Comparison of ENCODE assay signal across 2 cellular contexts in genomic region chr19:7739801-7740659, GRCh38.
TF ChIP-seq lines count a peak whose summit lies in the region.

No MANE protein-coding gene starts in this region.

TF ChIP-seq in SK-N-SH, 30 proteins besides CTCF, POLR2A, EP300 and RAD21:
- TF ChIP-seq USF1 (IDR thresholded peaks at IDR 0.05; ENCODE audit: borderline replicate concordance, low read depth) = peak; percentile 28; the same call in 1 of the 2 replicates
- TF ChIP-seq, protein P1, sequence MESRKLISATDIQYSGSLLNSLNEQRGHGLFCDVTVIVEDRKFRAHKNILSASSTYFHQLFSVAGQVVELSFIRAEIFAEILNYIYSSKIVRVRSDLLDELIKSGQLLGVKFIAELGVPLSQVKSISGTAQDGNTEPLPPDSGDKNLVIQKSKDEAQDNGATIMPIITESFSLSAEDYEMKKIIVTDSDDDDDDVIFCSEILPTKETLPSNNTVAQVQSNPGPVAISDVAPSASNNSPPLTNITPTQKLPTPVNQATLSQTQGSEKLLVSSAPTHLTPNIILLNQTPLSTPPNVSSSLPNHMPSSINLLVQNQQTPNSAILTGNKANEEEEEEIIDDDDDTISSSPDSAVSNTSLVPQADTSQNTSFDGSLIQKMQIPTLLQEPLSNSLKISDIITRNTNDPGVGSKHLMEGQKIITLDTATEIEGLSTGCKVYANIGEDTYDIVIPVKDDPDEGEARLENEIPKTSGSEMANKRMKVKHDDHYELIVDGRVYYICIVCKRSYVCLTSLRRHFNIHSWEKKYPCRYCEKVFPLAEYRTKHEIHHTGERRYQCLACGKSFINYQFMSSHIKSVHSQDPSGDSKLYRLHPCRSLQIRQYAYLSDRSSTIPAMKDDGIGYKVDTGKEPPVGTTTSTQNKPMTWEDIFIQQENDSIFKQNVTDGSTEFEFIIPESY (IDR thresholded peaks at IDR 0.05; ENCODE audit: borderline replicate concordance, low read depth) = no peak
- TF ChIP-seq RXRA (IDR thresholded peaks at IDR 0.05; ENCODE audit: borderline replicate concordance, low read depth) = no peak
TF ChIP-seq in SK-N-SH: peak in this region for 1.

TF ChIP-seq in SK-N-SH treated with all-trans-retinoic acid at 6 μM for 48 hours, 23 proteins besides CTCF, POLR2A, EP300 and RAD21 (continued from another document):
- TF ChIP-seq CSRNP3 (CRISPR knock-in tag; IDR thresholded peaks at IDR 0.05) (no peak), CREB5 (CRISPR knock-in tag; IDR thresholded peaks at IDR 0.05; ENCODE audit: low read depth) (no peak), GLIS3 (CRISPR knock-in tag; IDR thresholded peaks at IDR 0.05) (no peak), SNAI2 (CRISPR knock-in tag; IDR thresholded peaks at IDR 0.05) (no peak), ZFP30 (CRISPR knock-in tag; IDR thresholded peaks at IDR 0.05) (no peak)
TF ChIP-seq in SK-N-SH treated with all-trans-retinoic acid at 6 μM for 48 hours: peak in this region for 0.
